Comparison of ENCODE assay signal across 15 cellular contexts in the genomic region with DNA sequence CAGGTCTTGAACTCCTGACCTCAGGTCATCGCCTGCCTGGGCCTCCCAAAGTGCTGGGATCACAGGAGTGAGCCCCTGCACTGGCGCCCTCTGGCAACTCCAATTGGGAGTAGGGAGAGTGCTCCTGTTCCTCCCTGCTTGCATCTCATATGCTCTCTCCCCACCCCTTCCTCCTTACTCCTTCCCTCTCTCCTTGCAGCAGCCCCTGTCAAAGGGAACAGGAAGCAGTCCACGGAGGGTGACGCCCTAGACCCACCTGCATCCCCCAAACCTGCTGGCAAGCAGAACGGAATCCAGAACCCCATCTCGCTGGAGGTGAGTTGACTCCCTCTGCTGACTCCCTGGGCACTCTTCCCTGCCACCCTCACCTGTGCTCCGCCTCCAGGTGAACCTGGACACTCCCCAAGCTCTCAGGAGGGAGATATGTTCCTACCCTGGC. TPM values are rescaled to one million over a fixed set of nuclear protein-coding genes. Genes with fewer than 3 reads are reported as not detected.
A peak's percentile ranks its signal among the peaks of the same experiment; 100 is the strongest.
DNase-seq lines count a peak whose midpoint lies in the region; ATAC-seq and TF ChIP-seq lines count a peak whose summit lies in the region.
"Had no signal": no experiment of that assay in that cellular context is flagged by ENCODE, and none has a peak within 500 bp of the region (broad histone marks: within the 10 kb centered on the region; RNA-seq: fewer than 3 reads in every experiment).

No MANE protein-coding gene starts in this region.

- peaks cover 53% of the 10 kb centered on the region for H3K4me1 Mint-ChIP-seq in activated CD8-positive, alpha-beta memory T cell treated with anti-CD3 and anti-CD28 coated beads, Interleukin-2, amount 10 ng/mL, durations not matched to agents 7 days and 5 days
- peaks cover 21% of the 10 kb centered on the region for H3K4me1 Mint-ChIP-seq in WTC11
- H3K4me1 Mint-ChIP-seq in stimulated activated memory B cell treated with anti-CD40 and anti-IgM and Interleukin-4, amounts not matched to agents 10 μg/mL and 1 μg/mL and 100 μg/mL, for 72 hours, result peaks cover 23% of the 10 kb centered on the region

- no peaks in the 10 kb centered on the region for H3K36me3 ChIP-seq in iPS-15b (ENCODE audit: control insufficient read depth, insufficient read depth, low read length)

- peaks cover 17% of the 10 kb centered on the region for H3K27me3 ChIP-seq in iPS-15b (ENCODE audit: control insufficient read depth, insufficient read depth, low read length)

- no peak overlapping the region for H3K9ac ChIP-seq in iPS-15b (ENCODE audit: low read depth, low read length)

- H3K4me3 Mint-ChIP-seq in activated CD8-positive, alpha-beta memory T cell treated with anti-CD3 and anti-CD28 coated beads, Interleukin-2, amount 10 ng/mL, durations not matched to agents 7 days and 5 days, result no peak overlapping the region
- peak overlapping the region; percentile 55 for H3K4me3 Mint-ChIP-seq in WTC11
- no peak overlapping the region for H3K4me3 Mint-ChIP-seq in stimulated activated memory B cell treated with anti-CD40 and anti-IgM and Interleukin-4, amounts not matched to agents 10 μg/mL and 1 μg/mL and 100 μg/mL, for 72 hours

- ATAC-seq in activated CD8-positive, alpha-beta memory T cell treated with anti-CD3 and anti-CD28 coated beads, Interleukin-2, amount 10 ng/mL, durations not matched to agents 7 days and 5 days, result no peak
- ATAC-seq in WTC11 (peak; percentile 78), HG02840 (IDR thresholded peaks at IDR 0.05; ENCODE audit: low FRiP score, unreplicated experiment) (no peak), GM21825 (IDR thresholded peaks at IDR 0.05; ENCODE audit: unreplicated experiment) (no peak)
- ATAC-seq in stimulated activated memory B cell treated with anti-CD40 and anti-IgM and Interleukin-4, amounts not matched to agents 10 μg/mL and 1 μg/mL and 100 μg/mL, for 72 hours, result no peak
- ATAC-seq: PC-3 had no signal

- CTCF ChIA-PET in activated CD8-positive, alpha-beta memory T cell treated with anti-CD3 and anti-CD28 coated beads, Interleukin-2, amount 10 ng/mL, durations not matched to agents 7 days and 5 days (lab: Charles Lee), result interaction anchor here (1.1 to 1.2 kb wide), 2 partner anchors 8 to 9 kb away, joined by 3 to 4 read pairs; no protein-coding TSS in a partner anchor
- CTCF ChIA-PET in WTC11 (lab: Charles Lee), result interaction anchor here (0.7 to 4.4 kb wide), 16 partner anchors 8 to 311 kb away, joined by 3 to 117 read pairs (median 5); a partner anchor contains a TSS

- no peaks in the 10 kb centered on the region for H3K9me3 ChIP-seq in iPS-15b (ENCODE audit: control insufficient read depth, insufficient read depth, low read length)

- peak overlapping the region; percentile 45 for H3K4me3 ChIP-seq in iPS-15b (ENCODE audit: low read depth, low read length)

- TF ChIP-seq CTCF in WTC11 (IDR thresholded peaks at IDR 0.05), result no peak

- DNase-seq in activated CD8-positive, alpha-beta memory T cell treated with anti-CD3 and anti-CD28 coated beads, Interleukin-2, amount 50 U/mL, for 48 hours, result peak; percentile 53
- DNase-seq in activated CD8-positive, alpha-beta memory T cell treated with anti-CD3 and anti-CD28 coated beads, Interleukin-2, amount 10 ng/mL, durations not matched to agents 7 days and 5 days, result no peak
- DNase-seq in WTC11 (ENCODE audit: low spot score), result peak; percentile 46
- DNase-seq in SIG-M5 (lab: John Stamatoyannopoulos, UW), result no peak
- DNase-seq: erythroblast, Karpas-422, NCI-H146, NCI-H510A treated with DMSO at 0.1 percent for 48 hours, PC-3, SW 1271 had no signal

- no peaks in the 10 kb centered on the region for H3K27me3 Mint-ChIP-seq in activated CD8-positive, alpha-beta memory T cell treated with anti-CD3 and anti-CD28 coated beads, Interleukin-2, amount 10 ng/mL, durations not matched to agents 7 days and 5 days
- H3K27me3 Mint-ChIP-seq in WTC11 (ENCODE audit: low read depth), result no peaks in the 10 kb centered on the region; the same call in 1 of the 2 replicates
- H3K27me3 Mint-ChIP-seq in stimulated activated memory B cell treated with anti-CD40 and anti-IgM and Interleukin-4, amounts not matched to agents 10 μg/mL and 1 μg/mL and 100 μg/mL, for 72 hours, result no peaks in the 10 kb centered on the region

- H3K36me3 Mint-ChIP-seq in activated CD8-positive, alpha-beta memory T cell treated with anti-CD3 and anti-CD28 coated beads, Interleukin-2, amount 10 ng/mL, durations not matched to agents 7 days and 5 days, result peaks cover 49% of the 10 kb centered on the region
- peaks cover 15% of the 10 kb centered on the region for H3K36me3 Mint-ChIP-seq in WTC11
- peaks cover 50% of the 10 kb centered on the region for H3K36me3 Mint-ChIP-seq in stimulated activated memory B cell treated with anti-CD40 and anti-IgM and Interleukin-4, amounts not matched to agents 10 μg/mL and 1 μg/mL and 100 μg/mL, for 72 hours

- H3K27ac Mint-ChIP-seq in activated CD8-positive, alpha-beta memory T cell treated with anti-CD3 and anti-CD28 coated beads, Interleukin-2, amount 10 ng/mL, durations not matched to agents 7 days and 5 days, result no peak overlapping the region
- H3K27ac Mint-ChIP-seq in WTC11, result peak overlapping the region; percentile 63
- peak overlapping the region; percentile 9 for H3K27ac Mint-ChIP-seq in stimulated activated memory B cell treated with anti-CD40 and anti-IgM and Interleukin-4, amounts not matched to agents 10 μg/mL and 1 μg/mL and 100 μg/mL, for 72 hours

- no peaks in the 10 kb centered on the region for H3K9me3 Mint-ChIP-seq in activated CD8-positive, alpha-beta memory T cell treated with anti-CD3 and anti-CD28 coated beads, Interleukin-2, amount 10 ng/mL, durations not matched to agents 7 days and 5 days (ENCODE audit: low read depth)
- H3K9me3 Mint-ChIP-seq in WTC11, result peaks cover 9% of the 10 kb centered on the region
- no peaks in the 10 kb centered on the region for H3K9me3 Mint-ChIP-seq in stimulated activated memory B cell treated with anti-CD40 and anti-IgM and Interleukin-4, amounts not matched to agents 10 μg/mL and 1 μg/mL and 100 μg/mL, for 72 hours
- H3K9me3 Mint-ChIP-seq: activated naive CD4-positive, alpha-beta T cell treated with anti-CD3 and anti-CD28 coated beads, Interleukin-2, amount 50 U/mL, for 72 hours had no signal

- POLR2A ChIA-PET in WTC11 (lab: Charles Lee), result interaction anchor here (1.3 kb wide), 1 partner anchor 9 kb away, joined by 9 read pairs; a partner anchor contains a TSS

- peaks cover 13% of the 10 kb centered on the region for H3K4me1 ChIP-seq in iPS-15b (ENCODE audit: control insufficient read depth, insufficient read depth, low read length)

TF ChIP-seq in WTC11, 78 proteins besides CTCF, POLR2A, EP300 and RAD21 (continues in another document):
- TF ChIP-seq ZNF121 (CRISPR knock-in tag; IDR thresholded peaks at IDR 0.05) (peak; percentile 90), RELA (CRISPR knock-in tag; IDR thresholded peaks at IDR 0.05; ENCODE audit: borderline replicate concordance) (no peak), KAT7 (CRISPR knock-in tag; IDR thresholded peaks at IDR 0.05; ENCODE audit: borderline replicate concordance) (no peak), CREM (CRISPR knock-in tag; IDR thresholded peaks at IDR 0.05) (no peak), ZNF317 (CRISPR knock-in tag; IDR thresholded peaks at IDR 0.05; ENCODE audit: borderline replicate concordance, low read depth) (no peak), CREB1 (CRISPR knock-in tag; IDR thresholded peaks at IDR 0.05) (no peak)
- TF ChIP-seq, protein P1, sequence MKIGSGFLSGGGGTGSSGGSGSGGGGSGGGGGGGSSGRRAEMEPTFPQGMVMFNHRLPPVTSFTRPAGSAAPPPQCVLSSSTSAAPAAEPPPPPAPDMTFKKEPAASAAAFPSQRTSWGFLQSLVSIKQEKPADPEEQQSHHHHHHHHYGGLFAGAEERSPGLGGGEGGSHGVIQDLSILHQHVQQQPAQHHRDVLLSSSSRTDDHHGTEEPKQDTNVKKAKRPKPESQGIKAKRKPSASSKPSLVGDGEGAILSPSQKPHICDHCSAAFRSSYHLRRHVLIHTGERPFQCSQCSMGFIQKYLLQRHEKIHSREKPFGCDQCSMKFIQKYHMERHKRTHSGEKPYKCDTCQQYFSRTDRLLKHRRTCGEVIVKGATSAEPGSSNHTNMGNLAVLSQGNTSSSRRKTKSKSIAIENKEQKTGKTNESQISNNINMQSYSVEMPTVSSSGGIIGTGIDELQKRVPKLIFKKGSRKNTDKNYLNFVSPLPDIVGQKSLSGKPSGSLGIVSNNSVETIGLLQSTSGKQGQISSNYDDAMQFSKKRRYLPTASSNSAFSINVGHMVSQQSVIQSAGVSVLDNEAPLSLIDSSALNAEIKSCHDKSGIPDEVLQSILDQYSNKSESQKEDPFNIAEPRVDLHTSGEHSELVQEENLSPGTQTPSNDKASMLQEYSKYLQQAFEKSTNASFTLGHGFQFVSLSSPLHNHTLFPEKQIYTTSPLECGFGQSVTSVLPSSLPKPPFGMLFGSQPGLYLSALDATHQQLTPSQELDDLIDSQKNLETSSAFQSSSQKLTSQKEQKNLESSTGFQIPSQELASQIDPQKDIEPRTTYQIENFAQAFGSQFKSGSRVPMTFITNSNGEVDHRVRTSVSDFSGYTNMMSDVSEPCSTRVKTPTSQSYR (CRISPR knock-in tag; IDR thresholded peaks at IDR 0.05), result no peak
- TF ChIP-seq, protein P2, sequence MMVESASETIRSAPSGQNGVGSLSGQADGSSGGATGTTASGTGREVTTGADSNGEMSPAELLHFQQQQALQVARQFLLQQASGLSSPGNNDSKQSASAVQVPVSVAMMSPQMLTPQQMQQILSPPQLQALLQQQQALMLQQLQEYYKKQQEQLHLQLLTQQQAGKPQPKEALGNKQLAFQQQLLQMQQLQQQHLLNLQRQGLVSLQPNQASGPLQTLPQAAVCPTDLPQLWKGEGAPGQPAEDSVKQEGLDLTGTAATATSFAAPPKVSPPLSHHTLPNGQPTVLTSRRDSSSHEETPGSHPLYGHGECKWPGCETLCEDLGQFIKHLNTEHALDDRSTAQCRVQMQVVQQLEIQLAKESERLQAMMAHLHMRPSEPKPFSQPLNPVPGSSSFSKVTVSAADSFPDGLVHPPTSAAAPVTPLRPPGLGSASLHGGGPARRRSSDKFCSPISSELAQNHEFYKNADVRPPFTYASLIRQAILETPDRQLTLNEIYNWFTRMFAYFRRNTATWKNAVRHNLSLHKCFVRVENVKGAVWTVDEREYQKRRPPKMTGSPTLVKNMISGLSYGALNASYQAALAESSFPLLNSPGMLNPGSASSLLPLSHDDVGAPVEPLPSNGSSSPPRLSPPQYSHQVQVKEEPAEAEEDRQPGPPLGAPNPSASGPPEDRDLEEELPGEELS (CRISPR knock-in tag; IDR thresholded peaks at IDR 0.05), result no peak

RNA-seq across cellular contexts. Expression of a gene that starts 10.7 kb away (rescaled TPM):
- total RNA-seq in activated CD8-positive, alpha-beta memory T cell treated with anti-CD3 and anti-CD28 coated beads, Interleukin-2, amount 10 ng/mL, durations not matched to agents 7 days and 5 days, result 10 to 100 TPM; 57.9 to 70.5 TPM
- total RNA-seq in WTC11 (2021), result 8.5 to 13.9 TPM (median 10.1 TPM) in 3 replicates

RNA-seq across cellular contexts. Expression of a gene that starts 42.1 kb away (rescaled TPM):
- under 1 TPM; 0.38 to 0.52 TPM for total RNA-seq in activated CD8-positive, alpha-beta memory T cell treated with anti-CD3 and anti-CD28 coated beads, Interleukin-2, amount 10 ng/mL, durations not matched to agents 7 days and 5 days
- not detected in 3 replicates for total RNA-seq in WTC11 (2021)

Comparison
In these comparisons a context has a peak if more than half of its experiments do, and no peak if none do; other contexts are left out.
1. DNase-seq: peak in activated CD8-positive, alpha-beta memory T cell treated with anti-CD3 and anti-CD28 coated beads, Interleukin-2, amount 50 U/mL, for 48 hours (single experiment) and WTC11 (single experiment); none in activated CD8-positive, alpha-beta memory T cell treated with anti-CD3 and anti-CD28 coated beads, Interleukin-2, amount 10 ng/mL, durations not matched to agents 7 days and 5 days (single experiment) and SIG-M5 (single experiment).